14 cellular contexts compared by ENCODE assay signal in genomic region chr12:46404225-46404631, GRCh38. TPM values are rescaled to one million over a fixed set of nuclear protein-coding genes. Genes with fewer than 3 reads are reported as not detected.
DNase-seq lines count a peak whose midpoint lies in the region; ATAC-seq, FAIRE-seq and TF ChIP-seq lines count a peak whose summit lies in the region.
"Had no signal": no experiment of that assay in that cellular context is flagged by ENCODE, and none has a peak within 500 bp of the region (broad histone marks: within the 10 kb centered on the region; RNA-seq: fewer than 3 reads in every experiment).

No MANE protein-coding gene starts in this region.

- DNase-seq in LHCN-M2 (ENCODE audit: low read depth) = peak; percentile 87
- peak; percentile 63 for DNase-seq in fibroblast of gingiva (ENCODE audit: low read depth)
- no peak for DNase-seq in stimulated activated naive B cell treated with anti-CD40 and anti-IgM and Interleukin-4, amounts not matched to agents 10 μg/mL and 1 μg/mL and 100 μg/mL, for 72 hours
- no peak for DNase-seq in dorsolateral prefrontal cortex
- DNase-seq in HepG2 (ENCODE audit: low spot score) = no peak
- no peak for DNase-seq in central memory CD4-positive, alpha-beta T cell
- DNase-seq: Calu3, head of caudate nucleus, NCI-H1048, NCI-H446 treated with DMSO at 0.1 percent for 48 hours had no signal

- H3K4me1 ChIP-seq in HepG2 (ENCODE audit: insufficient read depth, low read length) = peaks cover 33% of the 10 kb centered on the region

- H3K4me1 Mint-ChIP-seq in stimulated activated naive B cell treated with anti-CD40 and anti-IgM and Interleukin-4, amounts not matched to agents 10 μg/mL and 1 μg/mL and 100 μg/mL, for 72 hours = peaks cover 29 to 54% of the 10 kb centered on the region in 2 donors

- CTCF ChIA-PET in HepG2 (lab: Yijun Ruan, JAX; ENCODE audit: low intra/inter-chr PET ratio, low total read pairs) = no interaction called here

- no peaks in the 10 kb centered on the region for H3K9me3 Mint-ChIP-seq in stimulated activated naive B cell treated with anti-CD40 and anti-IgM and Interleukin-4, amounts not matched to agents 10 μg/mL and 1 μg/mL and 100 μg/mL, for 72 hours
- H3K9me3 Mint-ChIP-seq: dendritic cell treated with granulocyte-macrophage colony-stimulating factor and Interleukin-4, amounts not matched to agents 40 ng/mL and 50 ng/mL, for 4 days; type B pancreatic cell had no signal

- POLR2A ChIA-PET in HepG2 (lab: Yijun Ruan, JAX) = no interaction called here

- BruUV-seq in HepG2 (replicated peaks; lab: Mats Ljungman, UMichigan) = no TSS peak

- FAIRE-seq in HepG2 (lab: Jason Lieb, UNC) = no peak
- FAIRE-seq: H1 had no signal

- no peaks in the 10 kb centered on the region for H3K36me3 ChIP-seq in HepG2 (replicated peaks in 1 of 2; ENCODE audit: control insufficient read depth in 1 of 2, insufficient read depth in 2 of 2, low read length in 2 of 2)

- TF ChIP-seq POLR2A in HepG2 (IDR thresholded peaks at IDR 0.05; ENCODE audit: insufficient read depth in 1 of 2, low read depth in 2 of 2, low read length in 2 of 2) = no peak

- H3K27ac ChIP-seq in dorsolateral prefrontal cortex (peak overlapping the region in 16 of 59 donors; percentile 2 to 74 (median 32)), HepG2 (ENCODE audit: extremely low read length, insufficient read depth, low read length) (no peak overlapping the region)

- no peak for TF ChIP-seq EP300 in HepG2 (IDR thresholded peaks at IDR 0.05; ENCODE audit: low read depth in 2 of 2, low read length in 2 of 2)
- no peak for TF ChIP-seq EP300 in HepG2 (CRISPR knock-in tag; IDR thresholded peaks at IDR 0.05; ENCODE audit: borderline replicate concordance)

- ATAC-seq in GM18498 (IDR thresholded peaks at IDR 0.05; ENCODE audit: unreplicated experiment) (peak; percentile 51), HepG2 (no peak)
- no peak for ATAC-seq in stimulated activated naive B cell treated with anti-CD40 and anti-IgM and Interleukin-4, amounts not matched to agents 10 μg/mL and 1 μg/mL and 100 μg/mL, for 72 hours (replicated peaks)

- no peaks in the 10 kb centered on the region for H3K27me3 Mint-ChIP-seq in stimulated activated naive B cell treated with anti-CD40 and anti-IgM and Interleukin-4, amounts not matched to agents 10 μg/mL and 1 μg/mL and 100 μg/mL, for 72 hours
- H3K27me3 Mint-ChIP-seq: dendritic cell treated with granulocyte-macrophage colony-stimulating factor and Interleukin-4, amounts not matched to agents 40 ng/mL and 50 ng/mL, for 4 days; type B pancreatic cell had no signal

- H3K9me3 ChIP-seq in HepG2 (ENCODE audit: low read length) = no peaks in the 10 kb centered on the region

- H3K36me3 Mint-ChIP-seq in stimulated activated naive B cell treated with anti-CD40 and anti-IgM and Interleukin-4, amounts not matched to agents 10 μg/mL and 1 μg/mL and 100 μg/mL, for 72 hours = peaks cover 4 to 5% of the 10 kb centered on the region in 2 donors
- H3K36me3 Mint-ChIP-seq: type B pancreatic cell had no signal

- no peaks in the 10 kb centered on the region for H3K79me2 ChIP-seq in HepG2 (ENCODE audit: insufficient read depth, low read length)

- no peak for TF ChIP-seq RAD21 in HepG2 (CRISPR knock-in tag; IDR thresholded peaks at IDR 0.05)

- H3K27ac Mint-ChIP-seq in stimulated activated naive B cell treated with anti-CD40 and anti-IgM and Interleukin-4, amounts not matched to agents 10 μg/mL and 1 μg/mL and 100 μg/mL, for 72 hours = peak overlapping the region; percentile 56
- H3K27ac Mint-ChIP-seq: dendritic cell treated with granulocyte-macrophage colony-stimulating factor and Interleukin-4, amounts not matched to agents 40 ng/mL and 50 ng/mL, for 4 days; type B pancreatic cell had no signal

- intact Hi-C loops in dorsolateral prefrontal cortex (cut with DNase I) = no loop called here
- intact Hi-C loops in HepG2 (cut with micrococcal nuclease; ENCODE audit: unreplicated experiment) = no loop called here

- in situ Hi-C loops in HepG2 (cut with HindIII; ENCODE audit: extremely low pct_ligation_motif_present, low pct_unique_long_range_greater_than_20kb) = no loop called here

- no peak overlapping the region for H3K4me2 ChIP-seq in HepG2 (ENCODE audit: low read depth, low read length)

- H3K4me3 ChIP-seq in dorsolateral prefrontal cortex = no peak overlapping the region
- H3K4me3 ChIP-seq in HepG2 (replicated peaks in 1 of 3; ENCODE audit: insufficient read depth in 1 of 3, low read depth in 2 of 3, low read length in 3 of 3) = no peak overlapping the region

- H3K27me3 ChIP-seq in dorsolateral prefrontal cortex (no peaks in the 10 kb centered on the region), HepG2 (ENCODE audit: control insufficient read depth in 1 of 2, insufficient read depth in 2 of 2, low read length in 2 of 2) (no peaks in the 10 kb centered on the region)

- TF ChIP-seq CTCF in dorsolateral prefrontal cortex (IDR thresholded peaks at IDR 0.05 in 54 of 56, conservative IDR thresholded peaks at IDR 0.05 in 2 of 56; ENCODE audit: low read depth in 1 of 56, partially characterized antibody in 56 of 56) (no peak), HepG2 (CRISPR knock-in tag; IDR thresholded peaks at IDR 0.05) (no peak)

- no peak overlapping the region for H2AFZ ChIP-seq in HepG2 (ENCODE audit: low read length)

- no peaks in the 10 kb centered on the region for H4K20me1 ChIP-seq in HepG2 (ENCODE audit: insufficient read depth, low read length)

- 100% methylated on average over 1 of the region's 1 CpG for WGBS in HepG2 (ENCODE audit: low lambda C conversion rate)

- H3K4me3 Mint-ChIP-seq in stimulated activated naive B cell treated with anti-CD40 and anti-IgM and Interleukin-4, amounts not matched to agents 10 μg/mL and 1 μg/mL and 100 μg/mL, for 72 hours = no peak overlapping the region
- H3K4me3 Mint-ChIP-seq: dendritic cell treated with granulocyte-macrophage colony-stimulating factor and Interleukin-4, amounts not matched to agents 40 ng/mL and 50 ng/mL, for 4 days; type B pancreatic cell had no signal

- H3K9ac ChIP-seq in HepG2 (ENCODE audit: insufficient read depth, low read depth, low read length) = no peak overlapping the region

TF ChIP-seq in HepG2, 621 proteins besides CTCF, POLR2A, EP300 and RAD21 (continues in another document):
- no peak for TF ChIP-seq MBNL3 (CRISPR knock-in tag; conservative IDR thresholded peaks at IDR 0.05)
- no peak for TF ChIP-seq ZNF781 (CRISPR knock-in tag; IDR thresholded peaks at IDR 0.05; ENCODE audit: borderline replicate concordance, not compliant biosample characterization)
- no peak for TF ChIP-seq HNRNPH1 (optimal IDR thresholded peaks at IDR 0.05; ENCODE audit: low read depth, low read length)
- TF ChIP-seq CCAR2 (optimal IDR thresholded peaks at IDR 0.05; ENCODE audit: low read depth, low read length) = no peak
- no peak for TF ChIP-seq RFX1 (IDR thresholded peaks at IDR 0.05)
- no peak for TF ChIP-seq AFF4 (CRISPR knock-in tag; IDR thresholded peaks at IDR 0.05)

RNA-seq across cellular contexts. Expression of gene SLC38A2, which starts 31.7 kb away (rescaled TPM):
- 427 and 497 TPM in 2 replicates for total RNA-seq in LHCN-M2 (2014; rRNA removed)
- 124 TPM for polyA plus RNA-seq in LHCN-M2 (2012)
- total RNA-seq in dorsolateral prefrontal cortex = 100 to 1,000 TPM in 118 of 120 experiments, 10 to 100 TPM in 2; 80.8 to 431 (median 175) TPM
- total RNA-seq in HepG2 (2016; rRNA removed; fragmentation: Illumina TruSeq; extraction: Trizol) = 230 and 368 TPM in 2 replicates
- total RNA-seq in HepG2 (2016; cell fraction: cytosol; rRNA removed; fragmentation: Illumina TruSeq; extraction: Trizol; ENCODE audit: low read depth) = 31.8 and 45.4 TPM in 2 replicates
- 210 and 375 TPM in 2 replicates for total RNA-seq in HepG2 (2016; cell fraction: insoluble cytoplasmic fraction; rRNA removed; fragmentation: Illumina TruSeq; extraction: Trizol)
- 98.8 and 127 TPM in 2 replicates for total RNA-seq in HepG2 (2016; cell fraction: membrane; rRNA removed; fragmentation: Illumina TruSeq; extraction: Trizol)
- total RNA-seq in HepG2 (2016; cell fraction: nucleus; rRNA removed; fragmentation: Illumina TruSeq; extraction: Trizol) = 947 and 961 TPM in 2 replicates
- polyA plus RNA-seq in HepG2 (2011; rRNA removed) = 861 and 880 TPM in 2 replicates
- 346 and 636 TPM in 2 replicates for polyA plus RNA-seq in HepG2 (2011; cell fraction: cytosol; rRNA removed)
- 926 and 1,239 TPM in 2 replicates for polyA plus RNA-seq in HepG2 (2011; cell fraction: nucleus; rRNA removed)
- 836 and 868 TPM in 2 replicates for polyA plus RNA-seq in HepG2 (2012)
- polyA plus RNA-seq in HepG2 (2016; cell fraction: cytosol; fragmentation: Illumina TruSeq; extraction: Trizol; ENCODE audit: low read depth) = 8.1 TPM in 2 replicates
- polyA plus RNA-seq in HepG2 (2016; cell fraction: insoluble cytoplasmic fraction; fragmentation: Illumina TruSeq; extraction: Trizol; ENCODE audit: low read depth) = 138 and 148 TPM in 2 replicates
- polyA plus RNA-seq in HepG2 (2016; cell fraction: membrane; fragmentation: Illumina TruSeq; extraction: Trizol; ENCODE audit: low read depth) = 24.1 and 28.9 TPM in 2 replicates
- polyA plus RNA-seq in HepG2 (2016; cell fraction: nucleus; fragmentation: Illumina TruSeq; extraction: Trizol; ENCODE audit: insufficient read depth, low read depth) = 882 and 909 TPM in 2 replicates
- polyA minus RNA-seq in HepG2 (2011; rRNA and poly(A)+ RNA removed; ENCODE audit: low replicate concordance) = 406 and 1,055 TPM in 2 replicates
- polyA minus RNA-seq in HepG2 (2011; cell fraction: cytosol; rRNA and poly(A)+ RNA removed) = 1,075 and 1,302 TPM in 2 replicates
- polyA minus RNA-seq in HepG2 (2011; cell fraction: nucleus; rRNA and poly(A)+ RNA removed) = 2,125 and 2,864 TPM in 2 replicates

Comparison
In these comparisons a context has a peak if more than half of its experiments do, and no peak if none do; other contexts are left out.
1. DNase-seq: peak in LHCN-M2 (single experiment) and fibroblast of gingiva (single experiment); none in stimulated activated naive B cell treated with anti-CD40 and anti-IgM and Interleukin-4, amounts not matched to agents 10 μg/mL and 1 μg/mL and 100 μg/mL, for 72 hours (single experiment), dorsolateral prefrontal cortex (0 of 10), HepG2 (single experiment) and central memory CD4-positive, alpha-beta T cell (single experiment).